In the genomic region with DNA sequence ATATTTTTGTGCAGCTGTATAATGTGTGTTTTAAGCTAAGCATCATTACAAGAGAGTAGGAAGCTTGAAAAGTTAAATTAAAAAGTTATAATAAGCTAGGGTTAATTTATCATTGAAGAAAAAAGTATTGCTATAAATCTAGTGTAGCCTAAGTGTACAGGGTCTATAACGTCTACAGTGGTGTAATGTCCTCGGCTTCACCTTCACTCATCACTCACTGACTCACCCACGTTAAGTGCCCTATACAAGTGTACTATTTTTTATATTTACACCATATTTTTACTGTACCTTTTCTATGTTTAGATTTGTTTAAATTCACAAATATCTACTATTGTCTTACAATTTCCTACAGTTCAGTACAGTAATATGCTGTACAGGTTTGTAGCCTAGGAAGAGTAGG, we compare ENCODE assay signal across 9 cellular contexts. TPM values are rescaled to one million over a fixed set of nuclear protein-coding genes. Genes with fewer than 3 reads are reported as not detected.
"Had no signal": no experiment of that assay in that cellular context is flagged by ENCODE, and none has a peak within 500 bp of the region (broad histone marks: within the 10 kb centered on the region; RNA-seq: fewer than 3 reads in every experiment).

No MANE protein-coding gene starts in this region.

- H3K36me3 Mint-ChIP-seq: IgD-negative memory B cell had no signal

- H3K9me3 Mint-ChIP-seq: IgD-negative memory B cell had no signal

- H3K36me3 ChIP-seq: HAP-1 had no signal

- H3K4me3 ChIP-seq: GM23248, HAP-1 had no signal

- H3K27ac Mint-ChIP-seq: HFFc6, IgD-negative memory B cell had no signal

- H3K27ac ChIP-seq: GM23248, HL-60 had no signal

- H3K4me1 ChIP-seq: HAP-1 had no signal

- H2AFZ ChIP-seq: GM23248 had no signal

- ATAC-seq: HCT116, HepG2 had no signal

- H3K9me3 ChIP-seq: HAP-1 had no signal

- H3K27me3 Mint-ChIP-seq: IgD-negative memory B cell had no signal

- DNase-seq: GM23248, GOT3, H7, HFFc6 had no signal

- H3K4me3 Mint-ChIP-seq: HFFc6, IgD-negative memory B cell had no signal

- H3K9ac ChIP-seq: GM23248 had no signal

RNA-seq across cellular contexts. Expression of a gene that starts 23.5 kb away (rescaled TPM):
- total RNA-seq: GM23248, HFFc6 had no signal
